Comparison of ENCODE assay signal across 1 cellular context in genomic region chr15:45136378-45136764, GRCh38.
TF ChIP-seq lines count a peak whose summit lies in the region.

No MANE protein-coding gene starts in this region.

TF ChIP-seq in HepG2, 621 proteins besides CTCF, POLR2A, EP300 and RAD21:
- no peak for TF ChIP-seq MLXIP (CRISPR knock-in tag; IDR thresholded peaks at IDR 0.05; ENCODE audit: borderline replicate concordance)
- TF ChIP-seq DDIT3 (CRISPR knock-in tag; IDR thresholded peaks at IDR 0.05), result no peak
- no peak for TF ChIP-seq RNF219 (CRISPR knock-in tag; IDR thresholded peaks at IDR 0.05)
- peak; percentile 36; the same call in 1 of the 2 replicates for TF ChIP-seq STAG1 (CRISPR knock-in tag; IDR thresholded peaks at IDR 0.05)
- TF ChIP-seq SMC3 (IDR thresholded peaks at IDR 0.05; ENCODE audit: low read length), result peak; percentile 25; the same call in 1 of the 2 replicates
- no peak for TF ChIP-seq GABPA (IDR thresholded peaks at IDR 0.05; ENCODE audit: low read depth, low read length)
- no peak for TF ChIP-seq GABPA (CRISPR knock-in tag; IDR thresholded peaks at IDR 0.05; ENCODE audit: low read depth)
- no peak for TF ChIP-seq ZBTB7B (CRISPR knock-in tag; IDR thresholded peaks at IDR 0.05)
- no peak for TF ChIP-seq ZNF761 (CRISPR knock-in tag; conservative IDR thresholded peaks at IDR 0.05)
- TF ChIP-seq HMGXB4 (CRISPR knock-in tag; IDR thresholded peaks at IDR 0.05; ENCODE audit: borderline replicate concordance in 1 of 2, low read depth in 1 of 2), result no peak
- TF ChIP-seq ZNF160 (CRISPR knock-in tag; IDR thresholded peaks at IDR 0.05), result no peak
- no peak for TF ChIP-seq ZKSCAN8 (CRISPR knock-in tag; IDR thresholded peaks at IDR 0.05; ENCODE audit: borderline replicate concordance)
- TF ChIP-seq ZNF503 (CRISPR knock-in tag; IDR thresholded peaks at IDR 0.05), result no peak
- TF ChIP-seq KIAA2018 (CRISPR knock-in tag; IDR thresholded peaks at IDR 0.05; ENCODE audit: borderline replicate concordance), result no peak
- no peak for TF ChIP-seq ATF2 (CRISPR knock-in tag; IDR thresholded peaks at IDR 0.05)
- TF ChIP-seq SAP130 (CRISPR knock-in tag; IDR thresholded peaks at IDR 0.05; ENCODE audit: low read depth), result no peak
- TF ChIP-seq HNF1A (IDR thresholded peaks at IDR 0.05; ENCODE audit: low read depth), result no peak
- TF ChIP-seq HNF1A (CRISPR knock-in tag; IDR thresholded peaks at IDR 0.05; ENCODE audit: borderline replicate concordance), result no peak
